Comparison of ENCODE assay signal across 16 cellular contexts in the genomic region with DNA sequence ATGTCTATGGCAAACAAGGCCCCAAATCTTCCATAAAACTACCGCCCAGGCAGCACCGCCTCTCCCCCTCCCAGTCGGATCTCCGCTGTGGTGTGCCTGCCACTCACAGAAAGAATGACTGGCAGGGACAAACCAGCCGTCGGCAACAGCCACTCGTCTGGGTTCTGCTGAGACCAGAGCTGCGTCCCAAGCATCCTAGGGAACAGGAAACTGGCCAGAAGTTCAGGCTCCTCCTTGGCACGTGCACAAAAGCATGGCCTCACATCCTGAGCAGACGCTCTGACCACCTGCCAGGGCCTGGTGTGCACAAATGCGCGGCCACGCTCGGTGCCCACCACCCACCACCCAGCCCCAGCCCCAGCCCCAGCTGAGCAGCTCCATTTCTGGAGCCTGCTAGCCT.
DNase-seq lines count a peak whose midpoint lies in the region; ATAC-seq and TF ChIP-seq lines count a peak whose summit lies in the region.
"Had no signal": no experiment of that assay in that cellular context is flagged by ENCODE, and none has a peak within 500 bp of the region (broad histone marks: within the 10 kb centered on the region; RNA-seq: fewer than 3 reads in every experiment).

No MANE protein-coding gene starts in this region.

- H3K27ac ChIP-seq in fibroblast of lung (ENCODE audit: insufficient read depth, low read length) (peak overlapping the region; percentile 84), neural cell (ENCODE audit: low read length) (peak overlapping the region; percentile 34), left lung (no peak overlapping the region), foreskin keratinocyte (no peak overlapping the region)
- H3K27ac ChIP-seq: ascending aorta; BLaER1 treated with 17β-estradiol and CSF1 and Interleukin-3, amounts not matched to agents 10 nM and 100 nM; tibial artery had no signal

- H3K4me2 ChIP-seq in fibroblast of lung (ENCODE audit: extremely low read depth, insufficient read depth, low read length) = no peak overlapping the region
- H3K4me2 ChIP-seq in neural cell (ENCODE audit: low read length) = no peak overlapping the region

- no peak for ATAC-seq in left lung
- no peak for ATAC-seq in GM19023 (IDR thresholded peaks at IDR 0.05; ENCODE audit: unreplicated experiment)
- ATAC-seq in foreskin keratinocyte = no peak
- ATAC-seq: effector memory CD8-positive, alpha-beta T cell had no signal

- TF ChIP-seq CTCF in fibroblast of lung (conservative IDR thresholded peaks at IDR 0.05 in 1 of 2, IDR thresholded peaks at IDR 0.05 in 1 of 2; ENCODE audit: low read depth in 1 of 2, low read length in 2 of 2) (no peak), neural cell (IDR thresholded peaks at IDR 0.05; ENCODE audit: poor library complexity, severe bottlenecking) (no peak), left lung (IDR thresholded peaks at IDR 0.05) (no peak), foreskin keratinocyte (conservative IDR thresholded peaks at IDR 0.05) (no peak)

- no peak for TF ChIP-seq RAD21 in neural cell (conservative IDR thresholded peaks at IDR 0.05)

- H3K79me2 ChIP-seq in fibroblast of lung (ENCODE audit: control insufficient read depth, insufficient read depth, low read length) (no peaks in the 10 kb centered on the region), neural cell (replicated peaks; ENCODE audit: insufficient read depth, low read length) (no peaks in the 10 kb centered on the region)

- H3K9me3 ChIP-seq in fibroblast of lung (ENCODE audit: control insufficient read depth, insufficient read depth, low read depth, low read length) (no peaks in the 10 kb centered on the region), neural cell (ENCODE audit: low read length) (no peaks in the 10 kb centered on the region), left lung (no peaks in the 10 kb centered on the region)
- H3K9me3 ChIP-seq: ascending aorta, tibial artery had no signal

- intact Hi-C loops in left lung (cut with DNase I) = no loop called here

- peak overlapping the region; percentile 35 for H2AFZ ChIP-seq in fibroblast of lung (ENCODE audit: low read length)
- H2AFZ ChIP-seq in neural cell (ENCODE audit: low read depth, low read length) = no peak overlapping the region

- H4K20me1 ChIP-seq in fibroblast of lung (ENCODE audit: control insufficient read depth, extremely low read depth, insufficient read depth, low read length) (no peaks in the 10 kb centered on the region), neural cell (ENCODE audit: insufficient read depth) (no peaks in the 10 kb centered on the region)
- H4K20me1 ChIP-seq: BLaER1 treated with 17β-estradiol and CSF1 and Interleukin-3, amounts not matched to agents 10 nM and 100 nM had no signal

- H3K9ac ChIP-seq in fibroblast of lung (ENCODE audit: insufficient read depth, low read length) (peak overlapping the region; percentile 42), neural cell (ENCODE audit: low read length) (peak overlapping the region; percentile 46)
- H3K9ac ChIP-seq: BLaER1 treated with 17β-estradiol and CSF1 and Interleukin-3, amounts not matched to agents 10 nM and 100 nM had no signal

- no peaks in the 10 kb centered on the region for H3K9me2 ChIP-seq in neural cell (ENCODE audit: insufficient read depth, low read length)

- TF ChIP-seq EP300 in neural cell (conservative IDR thresholded peaks at IDR 0.05; ENCODE audit: poor library complexity, severe bottlenecking) = no peak

- H3K27me3 ChIP-seq in fibroblast of lung (ENCODE audit: control insufficient read depth, insufficient read depth, low read length) = no peaks in the 10 kb centered on the region
- H3K27me3 ChIP-seq in neural cell (ENCODE audit: insufficient read depth, low read depth, low read length) = no peaks in the 10 kb centered on the region
- H3K27me3 ChIP-seq in left lung = peaks cover 0 to 11% of the 10 kb centered on the region in 2 donors
- peaks cover 3% of the 10 kb centered on the region for H3K27me3 ChIP-seq in foreskin keratinocyte
- H3K27me3 ChIP-seq: ascending aorta; BLaER1 treated with 17β-estradiol and CSF1 and Interleukin-3, amounts not matched to agents 10 nM and 100 nM; tibial artery had no signal

- H3K4me1 ChIP-seq in fibroblast of lung (ENCODE audit: control insufficient read depth, extremely low read depth, insufficient read depth, low read length) = peaks cover 26% of the 10 kb centered on the region
- no peaks in the 10 kb centered on the region for H3K4me1 ChIP-seq in left lung
- no peaks in the 10 kb centered on the region for H3K4me1 ChIP-seq in foreskin keratinocyte
- H3K4me1 ChIP-seq: ascending aorta, tibial artery had no signal

- DNase-seq in COR-L47 (lab: John Stamatoyannopoulos, UW) = peak; percentile 15
- DNase-seq in NCI-H1694 treated with DMSO at 0.1 percent for 48 hours (lab: John Stamatoyannopoulos, UW) = peak; percentile 88
- peak; percentile 56 to 67 for DNase-seq in fibroblast of lung (ENCODE audit: low read depth in 2 of 2)
- DNase-seq in left lung = no peak
- DNase-seq in foreskin keratinocyte = no peak
- no peak for DNase-seq in foreskin melanocyte
- DNase-seq: activated effector memory CD4-positive, alpha-beta T cell treated with anti-CD3 and anti-CD28 coated beads, Interleukin-2, amount 50 U/mL, for 16 hours; DND-41; effector memory CD8-positive, alpha-beta T cell; NCI-H2227 treated with DMSO at 0.1 percent for 48 hours; stimulated activated CD4-positive, alpha-beta T cell treated with anti-CD3 and anti-CD28 coated beads, Interleukin-2, amount 100 ng/mL, for 48 hours; tibial artery had no signal

- H3K36me3 ChIP-seq in fibroblast of lung (ENCODE audit: control insufficient read depth, insufficient read depth, low read length) (peaks cover 3% of the 10 kb centered on the region), neural cell (ENCODE audit: insufficient read depth, low read length) (no peaks in the 10 kb centered on the region), left lung (no peaks in the 10 kb centered on the region)
- H3K36me3 ChIP-seq: ascending aorta; BLaER1 treated with 17β-estradiol and CSF1 and Interleukin-3, amounts not matched to agents 10 nM and 100 nM; tibial artery had no signal

- no peaks in the 10 kb centered on the region for H3F3A ChIP-seq in neural cell (ENCODE audit: insufficient read depth, low read length, poor library complexity, severe bottlenecking)

- H3K4me3 ChIP-seq in fibroblast of lung (replicated peaks in 1 of 4; ENCODE audit: control extremely low read depth in 1 of 4, insufficient read depth in 1 of 4, low read depth in 3 of 4, low read length in 4 of 4) = no peak overlapping the region
- peak overlapping the region; percentile 23 for H3K4me3 ChIP-seq in neural cell (ENCODE audit: low read length)
- no peak overlapping the region for H3K4me3 ChIP-seq in left lung
- H3K4me3 ChIP-seq: ascending aorta; BLaER1 treated with 17β-estradiol and CSF1 and Interleukin-3, amounts not matched to agents 10 nM and 100 nM; tibial artery had no signal

TF ChIP-seq in neural cell, 6 proteins besides CTCF, POLR2A, EP300 and RAD21:
- TF ChIP-seq MXI1 (conservative IDR thresholded peaks at IDR 0.05; ENCODE audit: poor library complexity, severe bottlenecking) = no peak
- TF ChIP-seq EZH2 (IDR thresholded peaks at IDR 0.05; ENCODE audit: borderline replicate concordance, insufficient read depth, low read length, poor library complexity, severe bottlenecking) = no peak

Comparison
In these comparisons a context has a peak if more than half of its experiments do, and no peak if none do; other contexts are left out.
1. DNase-seq: peak in COR-L47 (single experiment), NCI-H1694 treated with DMSO at 0.1 percent for 48 hours (single experiment) and fibroblast of lung (2 of 2); none in left lung (0 of 2), foreskin keratinocyte (0 of 2) and foreskin melanocyte (single experiment).
2. H3K27ac ChIP-seq: peak in fibroblast of lung (single experiment) and neural cell (single experiment); none in left lung (0 of 2) and foreskin keratinocyte (single experiment).